3 cellular contexts compared by ENCODE assay signal in genomic region chr12:121198949-121199348, GRCh38.
A peak's percentile ranks its signal among the peaks of the same experiment; 100 is the strongest.
TF ChIP-seq lines count a peak whose summit lies in the region.

No MANE protein-coding gene starts in this region.

TF ChIP-seq in IMR-90, 13 proteins besides CTCF, POLR2A, EP300 and RAD21:
- TF ChIP-seq CEBPB (IDR thresholded peaks at IDR 0.05; ENCODE audit: low read depth, low read length): no peak
TF ChIP-seq in IMR-90: peak in this region for 0.

TF ChIP-seq in K562, 482 proteins besides CTCF, POLR2A, EP300 and RAD21:
- TF ChIP-seq ZNF77 (CRISPR knock-in tag; IDR thresholded peaks at IDR 0.05): no peak
- TF ChIP-seq, protein P1, sequence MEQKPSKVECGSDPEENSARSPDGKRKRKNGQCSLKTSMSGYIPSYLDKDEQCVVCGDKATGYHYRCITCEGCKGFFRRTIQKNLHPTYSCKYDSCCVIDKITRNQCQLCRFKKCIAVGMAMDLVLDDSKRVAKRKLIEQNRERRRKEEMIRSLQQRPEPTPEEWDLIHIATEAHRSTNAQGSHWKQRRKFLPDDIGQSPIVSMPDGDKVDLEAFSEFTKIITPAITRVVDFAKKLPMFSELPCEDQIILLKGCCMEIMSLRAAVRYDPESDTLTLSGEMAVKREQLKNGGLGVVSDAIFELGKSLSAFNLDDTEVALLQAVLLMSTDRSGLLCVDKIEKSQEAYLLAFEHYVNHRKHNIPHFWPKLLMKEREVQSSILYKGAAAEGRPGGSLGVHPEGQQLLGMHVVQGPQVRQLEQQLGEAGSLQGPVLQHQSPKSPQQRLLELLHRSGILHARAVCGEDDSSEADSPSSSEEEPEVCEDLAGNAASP (IDR thresholded peaks at IDR 0.05): no peak
- TF ChIP-seq ESRRA (IDR thresholded peaks at IDR 0.05; ENCODE audit: borderline replicate concordance, low read depth): peak; percentile 38; the same call in 1 of the 2 replicates
- no peak for TF ChIP-seq PTTG1 (tag; IDR thresholded peaks at IDR 0.05; ENCODE audit: low read depth)
- TF ChIP-seq ZNF24 (IDR thresholded peaks at IDR 0.05): no peak
- TF ChIP-seq ZNF395 (CRISPR knock-in tag; IDR thresholded peaks at IDR 0.05): 0 out of 2 replicates have a peak, but pooled peaks have one; percentile 27
- no peak for TF ChIP-seq TAF1 (IDR thresholded peaks at IDR 0.05; ENCODE audit: control insufficient read depth, extremely low read depth, insufficient read depth, low read length, severe bottlenecking)
- no peak for TF ChIP-seq TRIM24 (IDR thresholded peaks at IDR 0.05)
- no peak for TF ChIP-seq ELK1 (CRISPR knock-in tag; IDR thresholded peaks at IDR 0.05)
- TF ChIP-seq ETV6 (IDR thresholded peaks at IDR 0.05; ENCODE audit: borderline replicate concordance in 1 of 2, low read depth in 2 of 2, low read length in 1 of 2): no peak
- no peak for TF ChIP-seq ETV6 (CRISPR knock-in tag; IDR thresholded peaks at IDR 0.05; ENCODE audit: borderline replicate concordance)
- TF ChIP-seq, protein P2, sequence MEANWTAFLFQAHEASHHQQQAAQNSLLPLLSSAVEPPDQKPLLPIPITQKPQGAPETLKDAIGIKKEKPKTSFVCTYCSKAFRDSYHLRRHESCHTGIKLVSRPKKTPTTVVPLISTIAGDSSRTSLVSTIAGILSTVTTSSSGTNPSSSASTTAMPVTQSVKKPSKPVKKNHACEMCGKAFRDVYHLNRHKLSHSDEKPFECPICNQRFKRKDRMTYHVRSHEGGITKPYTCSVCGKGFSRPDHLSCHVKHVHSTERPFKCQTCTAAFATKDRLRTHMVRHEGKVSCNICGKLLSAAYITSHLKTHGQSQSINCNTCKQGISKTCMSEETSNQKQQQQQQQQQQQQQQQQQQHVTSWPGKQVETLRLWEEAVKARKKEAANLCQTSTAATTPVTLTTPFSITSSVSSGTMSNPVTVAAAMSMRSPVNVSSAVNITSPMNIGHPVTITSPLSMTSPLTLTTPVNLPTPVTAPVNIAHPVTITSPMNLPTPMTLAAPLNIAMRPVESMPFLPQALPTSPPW (CRISPR knock-in tag; IDR thresholded peaks at IDR 0.05): no peak
- TF ChIP-seq, protein P3, sequence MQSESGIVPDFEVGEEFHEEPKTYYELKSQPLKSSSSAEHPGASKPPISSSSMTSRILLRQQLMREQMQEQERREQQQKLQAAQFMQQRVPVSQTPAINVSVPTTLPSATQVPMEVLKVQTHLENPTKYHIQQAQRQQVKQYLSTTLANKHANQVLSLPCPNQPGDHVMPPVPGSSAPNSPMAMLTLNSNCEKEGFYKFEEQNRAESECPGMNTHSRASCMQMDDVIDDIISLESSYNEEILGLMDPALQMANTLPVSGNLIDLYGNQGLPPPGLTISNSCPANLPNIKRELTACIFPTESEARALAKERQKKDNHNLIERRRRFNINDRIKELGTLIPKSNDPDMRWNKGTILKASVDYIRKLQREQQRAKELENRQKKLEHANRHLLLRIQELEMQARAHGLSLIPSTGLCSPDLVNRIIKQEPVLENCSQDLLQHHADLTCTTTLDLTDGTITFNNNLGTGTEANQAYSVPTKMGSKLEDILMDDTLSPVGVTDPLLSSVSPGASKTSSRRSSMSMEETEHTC (IDR thresholded peaks at IDR 0.05): no peak
TF ChIP-seq in K562: peak in this region for 2.

TF ChIP-seq in HepG2, 621 proteins besides CTCF, POLR2A, EP300 and RAD21:
- TF ChIP-seq, protein P4, sequence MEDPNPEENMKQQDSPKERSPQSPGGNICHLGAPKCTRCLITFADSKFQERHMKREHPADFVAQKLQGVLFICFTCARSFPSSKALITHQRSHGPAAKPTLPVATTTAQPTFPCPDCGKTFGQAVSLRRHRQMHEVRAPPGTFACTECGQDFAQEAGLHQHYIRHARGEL (CRISPR knock-in tag; IDR thresholded peaks at IDR 0.05): no peak
- TF ChIP-seq ZNF615 (CRISPR knock-in tag; IDR thresholded peaks at IDR 0.05; ENCODE audit: borderline replicate concordance): no peak
- no peak for TF ChIP-seq ZNF276 (CRISPR knock-in tag; IDR thresholded peaks at IDR 0.05; ENCODE audit: low read depth)
- TF ChIP-seq ESRRA (CRISPR knock-in tag; IDR thresholded peaks at IDR 0.05; ENCODE audit: low read depth): no peak
- no peak for TF ChIP-seq ZNF30 (CRISPR knock-in tag; IDR thresholded peaks at IDR 0.05)
- TF ChIP-seq ZNF10 (CRISPR knock-in tag; IDR thresholded peaks at IDR 0.05; ENCODE audit: borderline replicate concordance, low read depth): no peak
- no peak for TF ChIP-seq TEAD2 (CRISPR knock-in tag; IDR thresholded peaks at IDR 0.05)
- TF ChIP-seq ZSCAN29 (CRISPR knock-in tag; conservative IDR thresholded peaks at IDR 0.05): no peak
- TF ChIP-seq SIN3A (IDR thresholded peaks at IDR 0.05; ENCODE audit: borderline replicate concordance, low read depth, low read length): no peak
- TF ChIP-seq, protein P5, sequence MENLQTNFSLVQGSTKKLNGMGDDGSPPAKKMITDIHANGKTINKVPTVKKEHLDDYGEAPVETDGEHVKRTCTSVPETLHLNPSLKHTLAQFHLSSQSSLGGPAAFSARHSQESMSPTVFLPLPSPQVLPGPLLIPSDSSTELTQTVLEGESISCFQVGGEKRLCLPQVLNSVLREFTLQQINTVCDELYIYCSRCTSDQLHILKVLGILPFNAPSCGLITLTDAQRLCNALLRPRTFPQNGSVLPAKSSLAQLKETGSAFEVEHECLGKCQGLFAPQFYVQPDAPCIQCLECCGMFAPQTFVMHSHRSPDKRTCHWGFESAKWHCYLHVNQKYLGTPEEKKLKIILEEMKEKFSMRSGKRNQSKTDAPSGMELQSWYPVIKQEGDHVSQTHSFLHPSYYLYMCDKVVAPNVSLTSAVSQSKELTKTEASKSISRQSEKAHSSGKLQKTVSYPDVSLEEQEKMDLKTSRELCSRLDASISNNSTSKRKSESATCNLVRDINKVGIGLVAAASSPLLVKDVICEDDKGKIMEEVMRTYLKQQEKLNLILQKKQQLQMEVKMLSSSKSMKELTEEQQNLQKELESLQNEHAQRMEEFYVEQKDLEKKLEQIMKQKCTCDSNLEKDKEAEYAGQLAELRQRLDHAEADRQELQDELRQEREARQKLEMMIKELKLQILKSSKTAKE (CRISPR knock-in tag; IDR thresholded peaks at IDR 0.05; ENCODE audit: borderline replicate concordance): no peak
- no peak for TF ChIP-seq ZNF333 (CRISPR knock-in tag; IDR thresholded peaks at IDR 0.05; ENCODE audit: borderline replicate concordance)
- no peak for TF ChIP-seq EED (CRISPR knock-in tag; IDR thresholded peaks at IDR 0.05)
- no peak for TF ChIP-seq PATZ1 (CRISPR knock-in tag; IDR thresholded peaks at IDR 0.05)
- no peak for TF ChIP-seq HMG20B (CRISPR knock-in tag; conservative IDR thresholded peaks at IDR 0.05)
- TF ChIP-seq, protein P6, sequence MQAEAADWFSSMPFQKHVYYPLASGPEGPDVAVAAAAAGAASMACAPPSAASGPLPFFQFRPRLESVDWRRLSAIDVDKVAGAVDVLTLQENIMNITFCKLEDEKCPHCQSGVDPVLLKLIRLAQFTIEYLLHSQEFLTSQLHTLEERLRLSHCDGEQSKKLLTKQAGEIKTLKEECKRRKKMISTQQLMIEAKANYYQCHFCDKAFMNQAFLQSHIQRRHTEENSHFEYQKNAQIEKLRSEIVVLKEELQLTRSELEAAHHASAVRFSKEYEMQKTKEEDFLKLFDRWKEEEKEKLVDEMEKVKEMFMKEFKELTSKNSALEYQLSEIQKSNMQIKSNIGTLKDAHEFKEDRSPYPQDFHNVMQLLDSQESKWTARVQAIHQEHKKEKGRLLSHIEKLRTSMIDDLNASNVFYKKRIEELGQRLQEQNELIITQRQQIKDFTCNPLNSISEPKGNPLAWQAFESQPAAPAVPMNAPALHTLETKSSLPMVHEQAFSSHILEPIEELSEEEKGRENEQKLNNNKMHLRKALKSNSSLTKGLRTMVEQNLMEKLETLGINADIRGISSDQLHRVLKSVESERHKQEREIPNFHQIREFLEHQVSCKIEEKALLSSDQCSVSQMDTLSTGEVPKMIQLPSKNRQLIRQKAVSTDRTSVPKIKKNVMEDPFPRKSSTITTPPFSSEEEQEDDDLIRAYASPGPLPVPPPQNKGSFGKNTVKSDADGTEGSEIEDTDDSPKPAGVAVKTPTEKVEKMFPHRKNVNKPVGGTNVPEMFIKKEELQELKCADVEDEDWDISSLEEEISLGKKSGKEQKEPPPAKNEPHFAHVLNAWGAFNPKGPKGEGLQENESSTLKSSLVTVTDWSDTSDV (CRISPR knock-in tag; IDR thresholded peaks at IDR 0.05): no peak
- no peak for TF ChIP-seq ZNF660 (CRISPR knock-in tag; IDR thresholded peaks at IDR 0.05; ENCODE audit: borderline replicate concordance, low read depth)
- TF ChIP-seq IRF2 (CRISPR knock-in tag; IDR thresholded peaks at IDR 0.05): no peak
- TF ChIP-seq NR2F2 (IDR thresholded peaks at IDR 0.05; ENCODE audit: borderline replicate concordance, low read depth): no peak
- TF ChIP-seq MYC (CRISPR knock-in tag; IDR thresholded peaks at IDR 0.05; ENCODE audit: borderline replicate concordance): no peak
- no peak for TF ChIP-seq RFXANK (CRISPR knock-in tag; IDR thresholded peaks at IDR 0.05)
TF ChIP-seq in HepG2: peak in this region for 0.
